In the genomic region with DNA sequence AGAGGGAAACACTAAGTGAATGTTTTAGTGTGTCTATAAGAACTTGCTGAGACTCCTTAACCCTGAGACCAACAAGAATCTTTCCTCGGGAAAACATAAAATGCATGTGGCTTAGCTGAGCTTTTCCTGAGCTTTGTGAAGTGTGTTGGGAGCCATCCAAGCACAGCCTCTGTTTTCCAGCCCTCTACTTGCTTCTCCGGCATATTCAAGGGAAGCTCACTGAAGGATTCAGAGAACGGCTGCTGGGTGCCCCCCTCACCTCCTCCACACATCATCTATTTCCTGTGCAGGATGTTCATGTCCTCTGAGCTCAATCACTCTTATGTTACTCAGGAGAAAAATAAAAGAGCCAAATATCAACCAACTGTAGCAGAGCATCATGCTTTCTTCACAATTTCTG, we compare ENCODE assay signal across 10 cellular contexts.
DNase-seq lines count a peak whose midpoint lies in the region; ATAC-seq and TF ChIP-seq lines count a peak whose summit lies in the region.
"Had no signal": no experiment of that assay in that cellular context is flagged by ENCODE, and none has a peak within 500 bp of the region (broad histone marks: within the 10 kb centered on the region; RNA-seq: fewer than 3 reads in every experiment).

No MANE protein-coding gene starts in this region.

- peak; percentile 41 for DNase-seq in Ammon's horn (ENCODE audit: low spot score)
- peak; percentile 39 for DNase-seq in IMR-90
- peak; percentile 52 to 59 for DNase-seq in fibroblast of lung (ENCODE audit: low read depth in 2 of 2)
- no peak for DNase-seq in osteoblast (ENCODE audit: insufficient read length, low spot score, missing footprints)
- no peak for DNase-seq in NCI-H446 treated with DMSO at 0.1 percent for 48 hours (lab: John Stamatoyannopoulos, UW)
- DNase-seq in GDM1 (lab: John Stamatoyannopoulos, UW): no peak
- no peak for DNase-seq in activated T-helper 1 cell treated with anti-CD3 and anti-CD28 coated beads, Interleukin-12 subunit alpha, Interleukin-12 subunit beta, Interleukin-2, Interleukin-4 antibody, amounts not matched to agents 30 ng/mL and 10 ng/mL and 1 ng/mL, durations not matched to agents 14 hours and 24 hours and 36 hours (ENCODE audit: low spot score)
- DNase-seq in NCI-H1436 (lab: John Stamatoyannopoulos, UW): no peak
- DNase-seq: activated CD4-positive, alpha-beta T cell treated with anti-CD3 and anti-CD28 coated beads, Interleukin-2, amount 50 U/mL, for 4 hours had no signal

- peak overlapping the region; percentile 52 for H4K5ac ChIP-seq in IMR-90 (ENCODE audit: low read depth, low read length)

- peak overlapping the region; percentile 66 for H4K91ac ChIP-seq in IMR-90 (ENCODE audit: insufficient read depth, low read depth, low read length)

- TF ChIP-seq CTCF in IMR-90 (conservative IDR thresholded peaks at IDR 0.05; ENCODE audit: low read depth, low read length) (no peak), fibroblast of lung (conservative IDR thresholded peaks at IDR 0.05 in 1 of 2, IDR thresholded peaks at IDR 0.05 in 1 of 2; ENCODE audit: low read depth in 1 of 2, low read length in 2 of 2) (no peak), osteoblast (IDR thresholded peaks at IDR 0.05; ENCODE audit: extremely low read depth, low read depth, low read length) (no peak)

- H3K27me3 Mint-ChIP-seq in activated T-helper 1 cell treated with anti-CD3 and anti-CD28 coated beads, Interleukin-12 subunit alpha, Interleukin-12 subunit beta, Interleukin-2, Interleukin-4 antibody, amounts not matched to agents 30 ng/mL and 10 ng/mL and 1 ng/mL, durations not matched to agents 14 hours and 24 hours and 36 hours (ENCODE audit: insufficient read depth): no peaks in the 10 kb centered on the region

- H3K9me3 ChIP-seq in IMR-90 (ENCODE audit: control insufficient read depth, insufficient read depth, low read length) (no peaks in the 10 kb centered on the region), fibroblast of lung (ENCODE audit: control insufficient read depth, insufficient read depth, low read depth, low read length) (no peaks in the 10 kb centered on the region), osteoblast (ENCODE audit: low read depth, low read length) (no peaks in the 10 kb centered on the region)

- TF ChIP-seq RAD21 in IMR-90 (IDR thresholded peaks at IDR 0.05; ENCODE audit: low read length): no peak

- peak overlapping the region; percentile 32; the same call in 1 of the 2 replicates for H3K56ac ChIP-seq in IMR-90 (ENCODE audit: extremely low read depth, insufficient read depth, low read length)

- H2BK120ac ChIP-seq in IMR-90 (ENCODE audit: low read depth, low read length): peak overlapping the region; percentile 66

- H3K4me3 ChIP-seq in IMR-90 (ENCODE audit: insufficient read depth, low read depth, low read length) (no peak overlapping the region), fibroblast of lung (replicated peaks in 1 of 4; ENCODE audit: control extremely low read depth in 1 of 4, insufficient read depth in 1 of 4, low read depth in 3 of 4, low read length in 4 of 4) (no peak overlapping the region), osteoblast (ENCODE audit: insufficient read depth, low read length) (no peak overlapping the region)
- H3K4me3 ChIP-seq: neural progenitor cell had no signal

- H3K36me3 ChIP-seq in IMR-90 (ENCODE audit: control insufficient read depth, insufficient read depth, low read length) (no peaks in the 10 kb centered on the region), fibroblast of lung (ENCODE audit: control insufficient read depth, insufficient read depth, low read length) (no peaks in the 10 kb centered on the region), osteoblast (ENCODE audit: insufficient read depth, low read length) (no peaks in the 10 kb centered on the region)
- H3K36me3 ChIP-seq: neural progenitor cell had no signal

- peak overlapping the region; percentile 68; the same call in 1 of the 2 replicates for H3K27ac ChIP-seq in IMR-90 (ENCODE audit: insufficient read depth, low read length)
- no peak overlapping the region for H3K27ac ChIP-seq in fibroblast of lung (ENCODE audit: insufficient read depth, low read length)
- peak overlapping the region; percentile 13 for H3K27ac ChIP-seq in osteoblast (ENCODE audit: low read depth, low read length)
- H3K27ac ChIP-seq: neural progenitor cell had no signal

- H2AK5ac ChIP-seq in IMR-90 (ENCODE audit: low read depth, low read length): peak overlapping the region; percentile 13

- H3K4me2 ChIP-seq in IMR-90 (ENCODE audit: low read depth, low read length) (no peak overlapping the region), fibroblast of lung (ENCODE audit: extremely low read depth, insufficient read depth, low read length) (no peak overlapping the region), osteoblast (ENCODE audit: insufficient read depth, low read length) (no peak overlapping the region)
- H3K4me2 ChIP-seq: neural progenitor cell had no signal

- in situ Hi-C loops in IMR-90 (cut with MboI; ENCODE audit: low sequenced_read_pairs): no loop called here

- peak overlapping the region; percentile 73; the same call in 2 of the 3 replicates for H2BK15ac ChIP-seq in IMR-90 (ENCODE audit: low read depth, low read length)

- no peak for TF ChIP-seq POLR2A in IMR-90 (IDR thresholded peaks at IDR 0.05; ENCODE audit: low read depth, low read length)

- dilution Hi-C loops in IMR-90 (cut with HindIII; ENCODE audit: low sequenced_read_pairs, unreplicated experiment): no loop called here

- H3K79me1 ChIP-seq in IMR-90 (ENCODE audit: low read depth in 1 of 2, low read length in 2 of 2): no peaks in the 10 kb centered on the region

- peaks cover 16% of the 10 kb centered on the region for H3K4me1 Mint-ChIP-seq in activated T-helper 1 cell treated with anti-CD3 and anti-CD28 coated beads, Interleukin-12 subunit alpha, Interleukin-12 subunit beta, Interleukin-2, Interleukin-4 antibody, amounts not matched to agents 30 ng/mL and 10 ng/mL and 1 ng/mL, durations not matched to agents 14 hours and 24 hours and 36 hours (ENCODE audit: low read depth)
- H3K4me1 Mint-ChIP-seq: neural progenitor cell had no signal

- POLR2A ChIA-PET in IMR-90 (lab: Charles Lee; ENCODE audit: unreplicated experiment): interaction anchor here (1.1 kb wide), 1 partner anchor 145 kb away, joined by 3 read pairs; no protein-coding TSS in a partner anchor

- H3K23ac ChIP-seq in IMR-90 (ENCODE audit: low read depth, low read length): peak overlapping the region; percentile 14; the same call in 1 of the 2 replicates

- WGBS in IMR-90 (ENCODE audit: extremely low coverage in 2 of 2, insufficient read length in 1 of 2), 2 experiments: no CpG with 5 or more reads among the region's 3 CpGs

- peak overlapping the region; percentile 1 for H2BK5ac ChIP-seq in IMR-90 (ENCODE audit: low read depth, low read length, poor library complexity, severe bottlenecking)

- H3K4ac ChIP-seq in IMR-90 (ENCODE audit: low read depth, low read length): peak overlapping the region; percentile 35; the same call in 1 of the 2 replicates

- no TSS peak for BruUV-seq in IMR-90 (replicated peaks; lab: Mats Ljungman, UMichigan)

- H3K27ac Mint-ChIP-seq in activated T-helper 1 cell treated with anti-CD3 and anti-CD28 coated beads, Interleukin-12 subunit alpha, Interleukin-12 subunit beta, Interleukin-2, Interleukin-4 antibody, amounts not matched to agents 30 ng/mL and 10 ng/mL and 1 ng/mL, durations not matched to agents 14 hours and 24 hours and 36 hours: no peak overlapping the region
- H3K27ac Mint-ChIP-seq: neural progenitor cell had no signal

- ATAC-seq in IMR-90 (ENCODE audit: low read depth): peak; percentile 18; the same call in 1 of the 2 replicates

- CTCF ChIA-PET in IMR-90 (lab: Yijun Ruan, JAX): interaction anchor here (0.6 to 1.5 kb wide), 2 partner anchors 163 to 223 kb away, joined by 3 read pairs; no protein-coding TSS in a partner anchor

- H3K4me3 Mint-ChIP-seq in activated T-helper 1 cell treated with anti-CD3 and anti-CD28 coated beads, Interleukin-12 subunit alpha, Interleukin-12 subunit beta, Interleukin-2, Interleukin-4 antibody, amounts not matched to agents 30 ng/mL and 10 ng/mL and 1 ng/mL, durations not matched to agents 14 hours and 24 hours and 36 hours: no peak overlapping the region
- H3K4me3 Mint-ChIP-seq: neural progenitor cell had no signal

- peak overlapping the region; percentile 1; the same call in 1 of the 2 replicates for H3K9ac ChIP-seq in IMR-90 (ENCODE audit: low read depth, low read length)
- no peak overlapping the region for H3K9ac ChIP-seq in fibroblast of lung (ENCODE audit: insufficient read depth, low read length)
- H3K9ac ChIP-seq: neural progenitor cell had no signal

- H2BK20ac ChIP-seq in IMR-90 (ENCODE audit: low read depth, low read length): peak overlapping the region; percentile 73

- H3K18ac ChIP-seq in IMR-90 (ENCODE audit: low read depth, low read length): peak overlapping the region; percentile 30

- H4K20me1 ChIP-seq in IMR-90 (ENCODE audit: insufficient read depth, low read length) (no peaks in the 10 kb centered on the region), fibroblast of lung (ENCODE audit: control insufficient read depth, extremely low read depth, insufficient read depth, low read length) (no peaks in the 10 kb centered on the region), osteoblast (ENCODE audit: insufficient read depth, low read length) (no peaks in the 10 kb centered on the region)

- peaks cover 5% of the 10 kb centered on the region for H3K4me1 ChIP-seq in IMR-90 (ENCODE audit: control insufficient read depth, insufficient read depth, low read length)
- no peaks in the 10 kb centered on the region for H3K4me1 ChIP-seq in fibroblast of lung (ENCODE audit: control insufficient read depth, extremely low read depth, insufficient read depth, low read length)
- no peaks in the 10 kb centered on the region for H3K4me1 ChIP-seq in osteoblast (ENCODE audit: insufficient read depth, low read length)
- H3K4me1 ChIP-seq: neural progenitor cell had no signal

- H4K8ac ChIP-seq in IMR-90 (ENCODE audit: low read depth in 2 of 2, low read length in 2 of 2): peak overlapping the region; percentile 54 to 76

- H3K27me3 ChIP-seq in IMR-90 (ENCODE audit: control insufficient read depth, insufficient read depth, low read length): no peaks in the 10 kb centered on the region
- no peaks in the 10 kb centered on the region for H3K27me3 ChIP-seq in fibroblast of lung (ENCODE audit: control insufficient read depth, insufficient read depth, low read length)
- H3K27me3 ChIP-seq in osteoblast (ENCODE audit: insufficient read depth, low read length): no peaks in the 10 kb centered on the region
- H3K27me3 ChIP-seq: neural progenitor cell had no signal

- H3K79me2 ChIP-seq in fibroblast of lung (ENCODE audit: control insufficient read depth, insufficient read depth, low read length): no peaks in the 10 kb centered on the region
- H3K79me2 ChIP-seq in osteoblast (ENCODE audit: insufficient read depth, low read length): no peaks in the 10 kb centered on the region

- intact Hi-C loops in IMR-90 (cut with micrococcal nuclease): loop anchor here (5.0 kb wide), 2 partner anchors 139 to 1059 kb away; no protein-coding TSS in a partner anchor
- intact Hi-C loops in activated T-helper 1 cell treated with anti-CD3 and anti-CD28 coated beads, Interleukin-12 subunit alpha, Interleukin-12 subunit beta, Interleukin-2, Interleukin-4 antibody, amounts not matched to agents 30 ng/mL and 10 ng/mL and 1 ng/mL, durations not matched to agents 14 hours and 24 hours and 36 hours (cut with micrococcal nuclease): loop anchor here (5.0 to 10.0 kb wide), 4 partner anchors 154 to 1386 kb away; partner anchors contain the start of gene SMARCA5

- no peaks in the 10 kb centered on the region for H3K9me3 Mint-ChIP-seq in activated T-helper 1 cell treated with anti-CD3 and anti-CD28 coated beads, Interleukin-12 subunit alpha, Interleukin-12 subunit beta, Interleukin-2, Interleukin-4 antibody, amounts not matched to agents 30 ng/mL and 10 ng/mL and 1 ng/mL, durations not matched to agents 14 hours and 24 hours and 36 hours
- H3K9me3 Mint-ChIP-seq: neural progenitor cell had no signal

- peaks cover 2% of the 10 kb centered on the region for H3K36me3 Mint-ChIP-seq in activated T-helper 1 cell treated with anti-CD3 and anti-CD28 coated beads, Interleukin-12 subunit alpha, Interleukin-12 subunit beta, Interleukin-2, Interleukin-4 antibody, amounts not matched to agents 30 ng/mL and 10 ng/mL and 1 ng/mL, durations not matched to agents 14 hours and 24 hours and 36 hours (ENCODE audit: low read depth)
- H3K36me3 Mint-ChIP-seq: neural progenitor cell had no signal

- peak overlapping the region; percentile 16 for H2AFZ ChIP-seq in IMR-90 (replicated peaks; ENCODE audit: low read length, poor library complexity)
- H2AFZ ChIP-seq in fibroblast of lung (ENCODE audit: low read length): peak overlapping the region; percentile 19
- H2AFZ ChIP-seq in osteoblast (ENCODE audit: low read length): peak overlapping the region; percentile 21
- H2AFZ ChIP-seq: neural progenitor cell had no signal

- peak overlapping the region; percentile 58 for H3K14ac ChIP-seq in IMR-90 (replicated peaks; ENCODE audit: low read depth, low read length)

- no peak overlapping the region for H2AK9ac ChIP-seq in IMR-90 (replicated peaks; ENCODE audit: low read depth, low read length, poor library complexity)

- H3K9me1 ChIP-seq in IMR-90 (ENCODE audit: insufficient read depth, low read length): no peaks in the 10 kb centered on the region

Comparison
In these comparisons a context has a peak if more than half of its experiments do, and no peak if none do; other contexts are left out.
1. DNase-seq: peak in Ammon's horn (single experiment), IMR-90 (single experiment) and fibroblast of lung (2 of 2); none in osteoblast (single experiment), NCI-H446 treated with DMSO at 0.1 percent for 48 hours (single experiment), GDM1 (single experiment), activated T-helper 1 cell treated with anti-CD3 and anti-CD28 coated beads, Interleukin-12 subunit alpha, Interleukin-12 subunit beta, Interleukin-2, Interleukin-4 antibody, amounts not matched to agents 30 ng/mL and 10 ng/mL and 1 ng/mL, durations not matched to agents 14 hours and 24 hours and 36 hours (single experiment) and NCI-H1436 (single experiment).
2. Peak in every context shown above with its lines, with median percentiles within 50 percentile points of each other: H2AFZ ChIP-seq.